10 cellular contexts compared by ENCODE assay signal in the genomic region with DNA sequence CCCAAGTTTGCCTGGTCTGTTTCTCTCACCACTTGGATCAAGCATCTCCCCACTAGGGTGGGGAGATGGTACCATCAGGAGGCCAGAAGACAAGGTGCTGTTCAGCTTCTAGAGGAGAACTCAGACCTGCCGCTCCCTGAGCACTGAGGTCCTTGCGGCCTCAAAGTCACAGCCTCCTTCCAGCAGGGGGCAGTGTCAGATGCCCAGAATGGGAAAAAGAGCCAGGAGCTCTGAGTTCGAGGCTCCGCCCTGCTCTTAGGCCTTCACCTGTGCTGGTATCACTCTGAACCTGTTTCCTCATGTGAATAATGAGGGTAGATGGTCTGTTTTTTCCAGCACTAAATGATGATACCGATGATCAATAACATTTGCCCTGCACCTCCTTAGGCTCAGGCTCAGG.
DNase-seq lines count a peak whose midpoint lies in the region; ATAC-seq and TF ChIP-seq lines count a peak whose summit lies in the region.
"Had no signal": no experiment of that assay in that cellular context is flagged by ENCODE, and none has a peak within 500 bp of the region (broad histone marks: within the 10 kb centered on the region; RNA-seq: fewer than 3 reads in every experiment).

No MANE protein-coding gene starts in this region.

- H3K9me2 ChIP-seq in Karpas-422 (replicated peaks; ENCODE audit: insufficient read depth, low read length): no peaks in the 10 kb centered on the region

- peaks cover 13% of the 10 kb centered on the region for H3K27me3 Mint-ChIP-seq in activated T-cell treated with anti-CD3 and anti-CD28 coated beads, Interleukin-2, amount 50 U/mL, for 72 hours (ENCODE audit: low read depth)
- H3K27me3 Mint-ChIP-seq in natural killer cell (ENCODE audit: low read depth in 2 of 2): peaks cover 62 to 68% of the 10 kb centered on the region in 2 donors

- H3K4me2 ChIP-seq in Karpas-422 (ENCODE audit: low read depth, low read length, poor library complexity, severe bottlenecking): no peak overlapping the region

- H3K27ac ChIP-seq in Karpas-422 (ENCODE audit: low read length): peak overlapping the region; percentile 99

- H3K9me3 Mint-ChIP-seq in activated T-cell treated with anti-CD3 and anti-CD28 coated beads, Interleukin-2, amount 50 U/mL, for 72 hours: peaks cover 3 to 4% of the 10 kb centered on the region in 2 donors
- no peaks in the 10 kb centered on the region for H3K9me3 Mint-ChIP-seq in natural killer cell

- H3K27ac Mint-ChIP-seq in activated T-cell treated with anti-CD3 and anti-CD28 coated beads, Interleukin-2, amount 50 U/mL, for 72 hours: no peak overlapping the region
- no peak overlapping the region for H3K27ac Mint-ChIP-seq in natural killer cell
- H3K27ac Mint-ChIP-seq: T-helper 1 cell treated with Interleukin-12 subunit alpha and Interleukin-12 subunit beta and Interleukin-4 antibody, amounts not matched to agents 30 μg/mL and 1 μg/mL, for 36 hours had no signal

- H3K4me1 Mint-ChIP-seq in activated T-cell treated with anti-CD3 and anti-CD28 coated beads, Interleukin-2, amount 50 U/mL, for 72 hours (ENCODE audit: low read depth): peaks cover 67% of the 10 kb centered on the region
- H3K4me1 Mint-ChIP-seq in natural killer cell: peaks cover 37 to 45% of the 10 kb centered on the region in 2 donors

- TF ChIP-seq CTCF in natural killer cell (IDR thresholded peaks at IDR 0.05): peak; percentile 38

- H3K27me3 ChIP-seq in Karpas-422 (ENCODE audit: low read length): no peaks in the 10 kb centered on the region
- no peaks in the 10 kb centered on the region for H3K27me3 ChIP-seq in MG63

- peak overlapping the region; percentile 23; the same call in 1 of the 2 replicates for H3K9ac ChIP-seq in Karpas-422 (ENCODE audit: low read length)

- no peak overlapping the region for H2AFZ ChIP-seq in Karpas-422 (ENCODE audit: low read length)

- H4K20me1 ChIP-seq in Karpas-422 (ENCODE audit: insufficient read depth, low read depth, low read length): no peaks in the 10 kb centered on the region

- no peak overlapping the region for H3K4me3 Mint-ChIP-seq in activated T-cell treated with anti-CD3 and anti-CD28 coated beads, Interleukin-2, amount 50 U/mL, for 72 hours
- H3K4me3 Mint-ChIP-seq in natural killer cell: no peak overlapping the region
- H3K4me3 Mint-ChIP-seq: stimulated activated naive B cell treated with anti-CD40 and anti-IgM and Interleukin-4, amounts not matched to agents 10 μg/mL and 1 μg/mL and 100 μg/mL, for 72 hours; T-helper 1 cell treated with Interleukin-12 subunit alpha and Interleukin-12 subunit beta and Interleukin-4 antibody, amounts not matched to agents 30 μg/mL and 1 μg/mL, for 36 hours had no signal

- peak in 1 of 2 donors; percentile 19 for ATAC-seq in activated T-cell treated with anti-CD3 and anti-CD28 coated beads, Interleukin-2, amount 50 U/mL, for 72 hours (replicated peaks in 1 of 2)
- no peak for ATAC-seq in natural killer cell
- ATAC-seq: stimulated activated naive B cell treated with anti-CD40 and anti-IgM and Interleukin-4, amounts not matched to agents 10 μg/mL and 1 μg/mL and 100 μg/mL, for 72 hours had no signal

- H3K36me3 Mint-ChIP-seq in activated T-cell treated with anti-CD3 and anti-CD28 coated beads, Interleukin-2, amount 50 U/mL, for 72 hours (ENCODE audit: insufficient read depth in 2 of 2): peaks cover 2 to 10% of the 10 kb centered on the region in 2 donors
- H3K36me3 Mint-ChIP-seq in natural killer cell: no peaks in the 10 kb centered on the region

- peaks cover 38% of the 10 kb centered on the region for H3K36me3 ChIP-seq in Karpas-422 (ENCODE audit: insufficient read depth, low read length)
- H3K36me3 ChIP-seq in MG63: no peaks in the 10 kb centered on the region

- intact Hi-C loops in natural killer cell (cut with micrococcal nuclease): loop anchor here (5.0 kb wide), 2 partner anchors 34 to 89 kb away; no protein-coding TSS in a partner anchor

- H3K4me3 ChIP-seq in Karpas-422 (ENCODE audit: low read length): no peak overlapping the region
- no peak overlapping the region for H3K4me3 ChIP-seq in MG63

- peaks cover 89% of the 10 kb centered on the region for H3K4me1 ChIP-seq in Karpas-422 (ENCODE audit: low read length)

- H3K79me2 ChIP-seq in Karpas-422 (ENCODE audit: low read length): peaks cover 84% of the 10 kb centered on the region

- DNase-seq in COLO668 (lab: John Stamatoyannopoulos, UW; ENCODE audit: unreplicated experiment) (peak; percentile 36), Karpas-422 (peak; percentile 76), natural killer cell (no peak), NCI-H510A treated with DMSO at 0.1 percent for 48 hours (lab: John Stamatoyannopoulos, UW) (no peak), dermis blood vessel endothelial cell (no peak), MG63 (no peak), NCI-H1105 (lab: John Stamatoyannopoulos, UW) (no peak)
- peak; percentile 27 to 50 for DNase-seq in activated T-cell treated with anti-CD3 and anti-CD28 coated beads, Interleukin-2, amount 50 U/mL, for 72 hours
- DNase-seq: stimulated activated naive B cell treated with anti-CD40 and anti-IgM and Interleukin-4, amounts not matched to agents 10 μg/mL and 1 μg/mL and 100 μg/mL, for 72 hours had no signal

- H3K9me3 ChIP-seq in Karpas-422 (ENCODE audit: low read length) (no peaks in the 10 kb centered on the region), MG63 (no peaks in the 10 kb centered on the region)

Comparison
In these comparisons a context has a peak if more than half of its experiments do, and no peak if none do; other contexts are left out.
1. DNase-seq: peak in COLO668 (single experiment), Karpas-422 (single experiment) and activated T-cell treated with anti-CD3 and anti-CD28 coated beads, Interleukin-2, amount 50 U/mL, for 72 hours (2 of 2); none in natural killer cell (single experiment), NCI-H510A treated with DMSO at 0.1 percent for 48 hours (single experiment), dermis blood vessel endothelial cell (single experiment), MG63 (single experiment) and NCI-H1105 (single experiment).